ENCODE assay signal across 18 cellular contexts in the genomic region with DNA sequence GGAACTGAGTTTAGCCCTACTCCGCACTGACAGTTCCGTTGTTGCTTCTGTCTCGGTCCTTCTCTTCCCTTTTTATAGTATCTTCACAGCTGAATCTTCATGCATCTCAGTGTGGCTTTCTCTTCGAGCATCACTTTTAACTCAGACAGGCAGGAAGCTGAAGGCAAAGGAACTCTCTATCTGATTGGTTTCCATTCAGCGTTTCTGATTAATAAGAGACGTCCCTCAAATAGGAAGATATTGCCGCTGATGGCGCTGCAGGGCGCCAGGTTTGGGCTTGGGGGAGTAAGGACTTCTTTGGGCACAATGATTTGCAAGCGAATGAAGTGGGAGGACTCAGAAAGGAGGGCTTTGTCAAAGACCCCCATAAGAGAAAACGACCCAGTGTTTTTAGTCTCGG. TPM values are rescaled to one million over a fixed set of nuclear protein-coding genes. Genes with fewer than 3 reads are reported as not detected.
DNase-seq lines count a peak whose midpoint lies in the region; ATAC-seq and TF ChIP-seq lines count a peak whose summit lies in the region.
"Had no signal": no experiment of that assay in that cellular context is flagged by ENCODE, and none has a peak within 500 bp of the region (broad histone marks: within the 10 kb centered on the region; RNA-seq: fewer than 3 reads in every experiment).

TSS of gene CDH9 (minus strand) at position 111 of the 400 bp plus-strand sequence. CDS start 50,253 bp downstream, outside the sequence.

- H3K27me3 ChIP-seq in GM23338 (ENCODE audit: insufficient read depth) (no peaks in the 10 kb centered on the region), hepatocyte (no peaks in the 10 kb centered on the region), tibial artery (no peaks in the 10 kb centered on the region)
- H3K27me3 ChIP-seq: SJSA1, vagina had no signal

- H3K36me3 Mint-ChIP-seq in GM23338 (ENCODE audit: low read depth), result no peaks in the 10 kb centered on the region
- H3K36me3 Mint-ChIP-seq: activated naive CD4-positive, alpha-beta T cell treated with anti-CD3 and anti-CD28 coated beads, Interleukin-2, amount 50 U/mL, for 72 hours had no signal

- no peaks in the 10 kb centered on the region for H3K9me2 ChIP-seq in GM23338 (ENCODE audit: insufficient read depth)
- H3K9me2 ChIP-seq in hepatocyte (replicated peaks; ENCODE audit: insufficient read depth), result no peaks in the 10 kb centered on the region

- ATAC-seq in GM23338, result peak; percentile 90
- no peak for ATAC-seq in HG03196 (IDR thresholded peaks at IDR 0.05; ENCODE audit: unreplicated experiment)
- ATAC-seq: activated naive CD4-positive, alpha-beta T cell treated with anti-CD3 and anti-CD28 coated beads, Interleukin-2, amount 50 U/mL, for 72 hours; left ventricle myocardium superior had no signal

- peak within 1 kb of the TSS; percentile 74; the same call in 1 of the 2 replicates for H2AFZ ChIP-seq in GM23338
- peak within 1 kb of the TSS; percentile 73 for H2AFZ ChIP-seq in hepatocyte

- H3K4me1 ChIP-seq in GM23338 (ENCODE audit: insufficient read depth) (peaks cover 52% of the 10 kb centered on the region), hepatocyte (ENCODE audit: insufficient read depth) (no peaks in the 10 kb centered on the region), tibial artery (no peaks in the 10 kb centered on the region)
- H3K4me1 ChIP-seq: SJSA1, vagina had no signal

- TF ChIP-seq CTCF in GM23338 (conservative IDR thresholded peaks at IDR 0.05; ENCODE audit: low read depth in 2 of 2) (no peak), hepatocyte (IDR thresholded peaks at IDR 0.05; ENCODE audit: poor library complexity) (no peak), tibial artery (IDR thresholded peaks at IDR 0.05) (no peak)

- no peaks in the 10 kb centered on the region for H3K9me3 Mint-ChIP-seq in GM23338

- H3K27ac ChIP-seq in GM23338 (ENCODE audit: low read depth) (no peak within 1 kb of the TSS), hepatocyte (no peak within 1 kb of the TSS), tibial artery (no peak within 1 kb of the TSS)
- H3K27ac ChIP-seq: KMS-11, SJSA1, vagina had no signal

- no peaks in the 10 kb centered on the region for H3K27me3 Mint-ChIP-seq in GM23338 (ENCODE audit: insufficient read depth, low read depth, poor library complexity)

- H3K4me2 ChIP-seq in GM23338 (peak within 1 kb of the TSS; percentile 72), hepatocyte (peak within 1 kb of the TSS; percentile 67)
- H3K4me2 ChIP-seq: KMS-11 had no signal

- peak within 1 kb of the TSS; percentile 68 for H3K4me3 Mint-ChIP-seq in GM23338

- H3K9me3 ChIP-seq in hepatocyte (ENCODE audit: low read depth) (no peaks in the 10 kb centered on the region), tibial artery (no peaks in the 10 kb centered on the region)
- H3K9me3 ChIP-seq: SJSA1, vagina had no signal

- H3K4me3 ChIP-seq in GM23338, result peak within 1 kb of the TSS; percentile 51
- peak within 1 kb of the TSS; percentile 4 for H3K4me3 ChIP-seq in hepatocyte
- no peak within 1 kb of the TSS for H3K4me3 ChIP-seq in tibial artery
- H3K4me3 ChIP-seq: SJSA1, vagina had no signal

- H3K27ac Mint-ChIP-seq in GM23338, result peak within 1 kb of the TSS; percentile 52; the same call in 1 of the 2 replicates
- H3K27ac Mint-ChIP-seq: activated naive CD4-positive, alpha-beta T cell treated with anti-CD3 and anti-CD28 coated beads, Interleukin-2, amount 50 U/mL, for 72 hours had no signal

- no peaks in the 10 kb centered on the region for H3F3A ChIP-seq in GM23338 (replicated peaks; ENCODE audit: low read depth)

- DNase-seq in GM23338 (ENCODE audit: low spot score) (peak; percentile 51), amniotic epithelial cell (ENCODE audit: low read depth) (peak; percentile 4), hepatocyte (ENCODE audit: low spot score) (no peak), occipital lobe (lab: John Stamatoyannopoulos, UW) (no peak), globus pallidus (ENCODE audit: low spot score) (no peak), tibial artery (no peak), kidney glomerular epithelial cell (lab: John Stamatoyannopoulos, UW) (no peak)
- DNase-seq: dermis blood vessel endothelial cell, DMS79, foreskin fibroblast, left ventricle myocardium superior, NCI-H2029 had no signal

- H4K20me1 ChIP-seq in GM23338 (replicated peaks; ENCODE audit: insufficient read depth) (no peaks in the 10 kb centered on the region), hepatocyte (ENCODE audit: insufficient read depth, poor library complexity, severe bottlenecking) (no peaks in the 10 kb centered on the region)

- H3K36me3 ChIP-seq in GM23338 (ENCODE audit: insufficient read depth) (no peaks in the 10 kb centered on the region), hepatocyte (replicated peaks; ENCODE audit: insufficient read depth, low read depth) (no peaks in the 10 kb centered on the region), tibial artery (no peaks in the 10 kb centered on the region)
- H3K36me3 ChIP-seq: SJSA1, vagina had no signal

- intact Hi-C loops in tibial artery (cut with DNase I; ENCODE audit: low total_unique reads), result no loop called here

- peaks cover 48% of the 10 kb centered on the region for H3K4me1 Mint-ChIP-seq in GM23338

- 11% methylated on average over 12 of the region's 12 CpGs for WGBS in hepatocyte (ENCODE audit: low lambda C conversion rate, missing lambda C conversion rate)

- H3K79me2 ChIP-seq in GM23338 (replicated peaks; ENCODE audit: insufficient read depth), result no peaks in the 10 kb centered on the region
- H3K79me2 ChIP-seq in hepatocyte, result no peaks in the 10 kb centered on the region

TF ChIP-seq in GM23338, 12 proteins besides CTCF, POLR2A, EP300 and RAD21 (continues in another document):
- TF ChIP-seq ZNF114 (CRISPR knock-in tag; IDR thresholded peaks at IDR 0.05) (no peak), NANOG (IDR thresholded peaks at IDR 0.05; ENCODE audit: borderline replicate concordance) (no peak), EZH2phosphoT487 (IDR thresholded peaks at IDR 0.05; ENCODE audit: unreplicated experiment) (no peak), EZH2 (IDR thresholded peaks at IDR 0.05; ENCODE audit: low read depth, unreplicated experiment) (no peak), JUNB (IDR thresholded peaks at IDR 0.05; ENCODE audit: unreplicated experiment) (no peak), ZNF331 (CRISPR knock-in tag; IDR thresholded peaks at IDR 0.05; ENCODE audit: low read depth) (no peak), POLR2AphosphoS5 (IDR thresholded peaks at IDR 0.05; ENCODE audit: low read depth) (no peak), CREB1 (CRISPR knock-in tag; IDR thresholded peaks at IDR 0.05; ENCODE audit: low read depth) (no peak), STAT1 (IDR thresholded peaks at IDR 0.05; ENCODE audit: unreplicated experiment) (no peak)
- TF ChIP-seq, protein P1, sequence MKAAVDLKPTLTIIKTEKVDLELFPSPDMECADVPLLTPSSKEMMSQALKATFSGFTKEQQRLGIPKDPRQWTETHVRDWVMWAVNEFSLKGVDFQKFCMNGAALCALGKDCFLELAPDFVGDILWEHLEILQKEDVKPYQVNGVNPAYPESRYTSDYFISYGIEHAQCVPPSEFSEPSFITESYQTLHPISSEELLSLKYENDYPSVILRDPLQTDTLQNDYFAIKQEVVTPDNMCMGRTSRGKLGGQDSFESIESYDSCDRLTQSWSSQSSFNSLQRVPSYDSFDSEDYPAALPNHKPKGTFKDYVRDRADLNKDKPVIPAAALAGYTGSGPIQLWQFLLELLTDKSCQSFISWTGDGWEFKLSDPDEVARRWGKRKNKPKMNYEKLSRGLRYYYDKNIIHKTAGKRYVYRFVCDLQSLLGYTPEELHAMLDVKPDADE (IDR thresholded peaks at IDR 0.05), result no peak
- TF ChIP-seq, protein P2, sequence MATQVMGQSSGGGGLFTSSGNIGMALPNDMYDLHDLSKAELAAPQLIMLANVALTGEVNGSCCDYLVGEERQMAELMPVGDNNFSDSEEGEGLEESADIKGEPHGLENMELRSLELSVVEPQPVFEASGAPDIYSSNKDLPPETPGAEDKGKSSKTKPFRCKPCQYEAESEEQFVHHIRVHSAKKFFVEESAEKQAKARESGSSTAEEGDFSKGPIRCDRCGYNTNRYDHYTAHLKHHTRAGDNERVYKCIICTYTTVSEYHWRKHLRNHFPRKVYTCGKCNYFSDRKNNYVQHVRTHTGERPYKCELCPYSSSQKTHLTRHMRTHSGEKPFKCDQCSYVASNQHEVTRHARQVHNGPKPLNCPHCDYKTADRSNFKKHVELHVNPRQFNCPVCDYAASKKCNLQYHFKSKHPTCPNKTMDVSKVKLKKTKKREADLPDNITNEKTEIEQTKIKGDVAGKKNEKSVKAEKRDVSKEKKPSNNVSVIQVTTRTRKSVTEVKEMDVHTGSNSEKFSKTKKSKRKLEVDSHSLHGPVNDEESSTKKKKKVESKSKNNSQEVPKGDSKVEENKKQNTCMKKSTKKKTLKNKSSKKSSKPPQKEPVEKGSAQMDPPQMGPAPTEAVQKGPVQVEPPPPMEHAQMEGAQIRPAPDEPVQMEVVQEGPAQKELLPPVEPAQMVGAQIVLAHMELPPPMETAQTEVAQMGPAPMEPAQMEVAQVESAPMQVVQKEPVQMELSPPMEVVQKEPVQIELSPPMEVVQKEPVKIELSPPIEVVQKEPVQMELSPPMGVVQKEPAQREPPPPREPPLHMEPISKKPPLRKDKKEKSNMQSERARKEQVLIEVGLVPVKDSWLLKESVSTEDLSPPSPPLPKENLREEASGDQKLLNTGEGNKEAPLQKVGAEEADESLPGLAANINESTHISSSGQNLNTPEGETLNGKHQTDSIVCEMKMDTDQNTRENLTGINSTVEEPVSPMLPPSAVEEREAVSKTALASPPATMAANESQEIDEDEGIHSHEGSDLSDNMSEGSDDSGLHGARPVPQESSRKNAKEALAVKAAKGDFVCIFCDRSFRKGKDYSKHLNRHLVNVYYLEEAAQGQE (IDR thresholded peaks at IDR 0.05; ENCODE audit: unreplicated experiment), result no peak

RNA-seq across cellular contexts. Expression of gene CDH9, which starts in this region (rescaled TPM):
- total RNA-seq in GM23338 (2014; rRNA removed; shearing (Covaris generic)), result 0.31 TPM in 1 of 2 replicates, not detected in the other
- polyA plus RNA-seq in GM23338 (2016; fragmentation: Nextera tagmentation; extraction: Ambion mirVana), result 0.26 and 0.33 TPM in 2 replicates
- total RNA-seq in hepatocyte, result 0.53 and 2.2 TPM in 2 replicates
- polyA plus RNA-seq in hepatocyte, result 0.80 and 2.4 TPM in 2 replicates
- 34.2 TPM for total RNA-seq in occipital lobe
- total RNA-seq: activated naive CD4-positive, alpha-beta T cell treated with anti-CD3 and anti-CD28 coated beads, Interleukin-2, amount 50 U/mL, for 72 hours; dermis blood vessel endothelial cell; left ventricle myocardium superior; omental fat pad; SJSA1; vagina had no signal

Comparison
In these comparisons a context has a peak if more than half of its experiments do, and no peak if none do; other contexts are left out.
1. RNA of gene CDH9 (total RNA-seq): 34.2 TPM in occipital lobe (single experiment); 0.53 to 2.2 TPM in hepatocyte and 0.31 TPM in GM23338; every median in the first group is over 10 times any median in the second.
2. Peak in DNase-seq, ATAC-seq, H3K4me3 ChIP-seq and H3K4me2 ChIP-seq in GM23338; RNA of the gene not detected or under 1 TPM.